29 cellular contexts compared by ENCODE assay signal in the genomic region with DNA sequence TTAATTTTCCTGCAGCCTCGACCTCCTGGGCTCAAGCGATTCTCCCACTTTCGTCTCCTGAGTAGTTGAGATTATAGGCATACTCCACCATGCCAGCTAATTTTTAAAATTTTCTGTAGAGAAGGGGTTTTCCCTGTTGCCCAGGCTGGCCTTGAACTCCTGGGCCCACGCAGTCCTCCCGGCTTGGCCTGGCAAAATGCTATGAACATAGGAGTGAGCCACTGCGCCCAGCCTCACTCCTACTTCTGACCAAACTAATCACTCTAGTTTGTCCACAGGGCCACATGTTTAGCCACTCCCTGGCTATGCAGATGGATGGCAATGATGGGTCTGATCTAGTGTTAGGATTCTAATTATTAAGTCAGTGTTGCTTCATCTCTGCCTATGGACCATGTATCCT. TPM values are rescaled to one million over a fixed set of nuclear protein-coding genes. Genes with fewer than 3 reads are reported as not detected.
DNase-seq lines count a peak whose midpoint lies in the region; ATAC-seq, FAIRE-seq and TF ChIP-seq lines count a peak whose summit lies in the region.
"Had no signal": no experiment of that assay in that cellular context is flagged by ENCODE, and none has a peak within 500 bp of the region (broad histone marks: within the 10 kb centered on the region; RNA-seq: fewer than 3 reads in every experiment).

No MANE protein-coding gene starts in this region.

- TF ChIP-seq CTCF in HepG2 (CRISPR knock-in tag; IDR thresholded peaks at IDR 0.05) (no peak), right lobe of liver (IDR thresholded peaks at IDR 0.05) (no peak)

- H3K4me3 ChIP-seq in HepG2 (replicated peaks in 1 of 3; ENCODE audit: insufficient read depth in 1 of 3, low read depth in 2 of 3, low read length in 3 of 3), result no peak overlapping the region
- H3K4me3 ChIP-seq in right lobe of liver, result no peak overlapping the region
- H3K4me3 ChIP-seq: A549; BLaER1; BLaER1 treated with 17β-estradiol and CSF1 and Interleukin-3, amounts not matched to agents 10 nM and 100 nM had no signal

- H3K4me1 ChIP-seq in HepG2 (ENCODE audit: insufficient read depth, low read length) (peaks cover 11% of the 10 kb centered on the region), right lobe of liver (no peaks in the 10 kb centered on the region)
- H3K4me1 ChIP-seq: BE2C; BLaER1; BLaER1 treated with 17β-estradiol and CSF1 and Interleukin-3, amounts not matched to agents 10 nM and 100 nM had no signal

- in situ Hi-C loops in HepG2 (cut with HindIII; ENCODE audit: extremely low pct_ligation_motif_present, low pct_unique_long_range_greater_than_20kb), result no loop called here

- H3K27ac ChIP-seq in HepG2 (ENCODE audit: extremely low read length, insufficient read depth, low read length) (no peak overlapping the region), right lobe of liver (no peak overlapping the region)
- H3K27ac ChIP-seq: 22Rv1; A549; BLaER1; BLaER1 treated with 17β-estradiol and CSF1 and Interleukin-3, amounts not matched to agents 10 nM and 100 nM; C4-2B had no signal

- H3K36me3 ChIP-seq in HepG2 (replicated peaks in 1 of 2; ENCODE audit: control insufficient read depth in 1 of 2, insufficient read depth in 2 of 2, low read length in 2 of 2) (no peaks in the 10 kb centered on the region), right lobe of liver (no peaks in the 10 kb centered on the region)
- H3K36me3 ChIP-seq: BE2C; BLaER1; BLaER1 treated with 17β-estradiol and CSF1 and Interleukin-3, amounts not matched to agents 10 nM and 100 nM had no signal

- DNase-seq in HepG2 (ENCODE audit: low spot score) (no peak), right lobe of liver (no peak)
- DNase-seq: 8988T; ACHN; AML-193; BE2C; C1 segment of cervical spinal cord; Caco-2; Calu3; CD4-positive, alpha-beta memory T cell; CD4-positive, alpha-beta T cell; CD4-positive, CD25-positive, alpha-beta regulatory T cell; CD8-positive, alpha-beta memory T cell; CD8-positive, alpha-beta T cell; COR-L47; DMS 273 treated with DMSO at 0.1 percent for 48 hours; DMS153; DMS53; DMS79; DMS79 treated with DMSO at 0.1 percent for 48 hours; DND-41; EL had no signal

- FAIRE-seq in HepG2 (lab: Jason Lieb, UNC), result no peak
- FAIRE-seq: A204.1, A549, D721Med had no signal

- intact Hi-C loops in HepG2 (cut with micrococcal nuclease; ENCODE audit: unreplicated experiment), result no loop called here
- intact Hi-C loops in right lobe of liver (cut with DNase I), result no loop called here

- no TSS peak for BruUV-seq in HepG2 (replicated peaks; lab: Mats Ljungman, UMichigan)

- H3K79me2 ChIP-seq in HepG2 (ENCODE audit: insufficient read depth, low read length), result no peaks in the 10 kb centered on the region

- H3K9ac ChIP-seq in HepG2 (ENCODE audit: insufficient read depth, low read depth, low read length), result no peak overlapping the region
- H3K9ac ChIP-seq: BLaER1; BLaER1 treated with 17β-estradiol and CSF1 and Interleukin-3, amounts not matched to agents 10 nM and 100 nM had no signal

- no peak overlapping the region for H3K4me2 ChIP-seq in HepG2 (ENCODE audit: low read depth, low read length)
- H3K4me2 ChIP-seq: A549; BLaER1; BLaER1 treated with 17β-estradiol and CSF1 and Interleukin-3, amounts not matched to agents 10 nM and 100 nM had no signal

- no peak overlapping the region for H2AFZ ChIP-seq in HepG2 (ENCODE audit: low read length)

- TF ChIP-seq RAD21 in HepG2 (CRISPR knock-in tag; IDR thresholded peaks at IDR 0.05), result no peak

- WGBS in HepG2 (ENCODE audit: low lambda C conversion rate), result 79% methylated on average over 6 of the region's 6 CpGs
- 83% methylated on average over 6 of the region's 6 CpGs for WGBS in right lobe of liver (ENCODE audit: insufficient coverage, low coverage, low lambda C conversion rate, missing lambda C conversion rate)

- H3K27me3 ChIP-seq in HepG2 (ENCODE audit: control insufficient read depth in 1 of 2, insufficient read depth in 2 of 2, low read length in 2 of 2) (no peaks in the 10 kb centered on the region), right lobe of liver (no peaks in the 10 kb centered on the region)
- H3K27me3 ChIP-seq: BE2C; BLaER1; BLaER1 treated with 17β-estradiol and CSF1 and Interleukin-3, amounts not matched to agents 10 nM and 100 nM had no signal

- H4K20me1 ChIP-seq in HepG2 (ENCODE audit: insufficient read depth, low read length), result no peaks in the 10 kb centered on the region
- H4K20me1 ChIP-seq: BLaER1; BLaER1 treated with 17β-estradiol and CSF1 and Interleukin-3, amounts not matched to agents 10 nM and 100 nM had no signal

- TF ChIP-seq POLR2A in HepG2 (IDR thresholded peaks at IDR 0.05; ENCODE audit: insufficient read depth in 1 of 2, low read depth in 2 of 2, low read length in 2 of 2) (no peak), right lobe of liver (IDR thresholded peaks at IDR 0.05) (no peak)

- ATAC-seq in HepG2 (peak; percentile 51), right lobe of liver (no peak)
- ATAC-seq: A549; CD8-positive, alpha-beta T cell had no signal

- POLR2A ChIA-PET in HepG2 (lab: Yijun Ruan, JAX), result interaction anchor here (1.1 kb wide), 1 partner anchor 32 kb away, joined by 5 read pairs; the partner anchor contains the start of genes MROH8 and RPN2

- no peaks in the 10 kb centered on the region for H3K9me3 ChIP-seq in HepG2 (ENCODE audit: low read length)
- H3K9me3 ChIP-seq in right lobe of liver, result no peaks in the 10 kb centered on the region
- H3K9me3 ChIP-seq: A549, BE2C had no signal

- TF ChIP-seq EP300 in HepG2 (IDR thresholded peaks at IDR 0.05; ENCODE audit: low read depth in 2 of 2, low read length in 2 of 2) (no peak), HepG2 (CRISPR knock-in tag; IDR thresholded peaks at IDR 0.05; ENCODE audit: borderline replicate concordance) (no peak)

- CTCF ChIA-PET in HepG2 (lab: Yijun Ruan, JAX; ENCODE audit: low intra/inter-chr PET ratio, low total read pairs), result no interaction called here

RNA-seq across cellular contexts. Expression of gene RPN2, which starts 31.9 kb away (rescaled TPM):
- 284 and 587 TPM in 2 replicates for total RNA-seq in HepG2 (2016; rRNA removed; fragmentation: Illumina TruSeq; extraction: Trizol)
- total RNA-seq in HepG2 (2016; cell fraction: cytosol; rRNA removed; fragmentation: Illumina TruSeq; extraction: Trizol; ENCODE audit: low read depth), result 65.3 and 71.8 TPM in 2 replicates
- total RNA-seq in HepG2 (2016; cell fraction: insoluble cytoplasmic fraction; rRNA removed; fragmentation: Illumina TruSeq; extraction: Trizol), result 271 and 578 TPM in 2 replicates
- total RNA-seq in HepG2 (2016; cell fraction: membrane; rRNA removed; fragmentation: Illumina TruSeq; extraction: Trizol), result 95.8 and 99.1 TPM in 2 replicates
- total RNA-seq in HepG2 (2016; cell fraction: nucleus; rRNA removed; fragmentation: Illumina TruSeq; extraction: Trizol), result 514 and 600 TPM in 2 replicates
- polyA plus RNA-seq in HepG2 (2011; rRNA removed), result 1,560 and 1,818 TPM in 2 replicates
- polyA plus RNA-seq in HepG2 (2011; cell fraction: cytosol; rRNA removed), result 1,385 TPM in 2 replicates
- polyA plus RNA-seq in HepG2 (2011; cell fraction: nucleus; rRNA removed), result 528 and 556 TPM in 2 replicates
- polyA plus RNA-seq in HepG2 (2012), result 566 and 592 TPM in 2 replicates
- polyA plus RNA-seq in HepG2 (2016; cell fraction: cytosol; fragmentation: Illumina TruSeq; extraction: Trizol; ENCODE audit: low read depth), result 52.7 and 53.5 TPM in 2 replicates
- 324 and 345 TPM in 2 replicates for polyA plus RNA-seq in HepG2 (2016; cell fraction: insoluble cytoplasmic fraction; fragmentation: Illumina TruSeq; extraction: Trizol; ENCODE audit: low read depth)
- polyA plus RNA-seq in HepG2 (2016; cell fraction: membrane; fragmentation: Illumina TruSeq; extraction: Trizol; ENCODE audit: low read depth), result 79.9 and 84.4 TPM in 2 replicates
- 808 and 883 TPM in 2 replicates for polyA plus RNA-seq in HepG2 (2016; cell fraction: nucleus; fragmentation: Illumina TruSeq; extraction: Trizol; ENCODE audit: insufficient read depth, low read depth)
- polyA minus RNA-seq in HepG2 (2011; rRNA and poly(A)+ RNA removed; ENCODE audit: low replicate concordance), result 817 and 1,556 TPM in 2 replicates
- polyA minus RNA-seq in HepG2 (2011; cell fraction: cytosol; rRNA and poly(A)+ RNA removed), result 735 and 849 TPM in 2 replicates
- polyA minus RNA-seq in HepG2 (2011; cell fraction: nucleus; rRNA and poly(A)+ RNA removed), result 241 and 296 TPM in 2 replicates
- 100 to 1,000 TPM in 5 of 6 experiments, 10 to 100 TPM in 1; 91.7 to 188 (median 148) TPM for total RNA-seq in right lobe of liver

RNA-seq across cellular contexts. Expression of gene MROH8, which starts 32.1 kb away (rescaled TPM):
- total RNA-seq in HepG2 (2016; rRNA removed; fragmentation: Illumina TruSeq; extraction: Trizol) (5.5 and 6.1 TPM in 2 replicates), right lobe of liver (1 to 10 TPM; 1.1 to 5.2 (median 2.2) TPM)
- 3.0 TPM in 2 replicates for total RNA-seq in HepG2 (2016; cell fraction: cytosol; rRNA removed; fragmentation: Illumina TruSeq; extraction: Trizol; ENCODE audit: low read depth)
- total RNA-seq in HepG2 (2016; cell fraction: insoluble cytoplasmic fraction; rRNA removed; fragmentation: Illumina TruSeq; extraction: Trizol), result 5.5 TPM in 2 replicates
- total RNA-seq in HepG2 (2016; cell fraction: membrane; rRNA removed; fragmentation: Illumina TruSeq; extraction: Trizol), result 3.6 and 4.2 TPM in 2 replicates
- total RNA-seq in HepG2 (2016; cell fraction: nucleus; rRNA removed; fragmentation: Illumina TruSeq; extraction: Trizol), result 5.8 and 6.6 TPM in 2 replicates
- 2.6 and 3.1 TPM in 2 replicates for polyA plus RNA-seq in HepG2 (2011; rRNA removed)
- polyA plus RNA-seq in HepG2 (2011; cell fraction: cytosol; rRNA removed), result 2.7 and 3.2 TPM in 2 replicates
- 4.4 and 5.1 TPM in 2 replicates for polyA plus RNA-seq in HepG2 (2011; cell fraction: nucleus; rRNA removed)
- polyA plus RNA-seq in HepG2 (2012), result 4.1 and 4.8 TPM in 2 replicates
- polyA plus RNA-seq in HepG2 (2016; cell fraction: cytosol; fragmentation: Illumina TruSeq; extraction: Trizol; ENCODE audit: low read depth), result 1.9 and 2.2 TPM in 2 replicates
- polyA plus RNA-seq in HepG2 (2016; cell fraction: insoluble cytoplasmic fraction; fragmentation: Illumina TruSeq; extraction: Trizol; ENCODE audit: low read depth), result 5.6 and 6.7 TPM in 2 replicates
- polyA plus RNA-seq in HepG2 (2016; cell fraction: membrane; fragmentation: Illumina TruSeq; extraction: Trizol; ENCODE audit: low read depth), result 3.7 and 4.5 TPM in 2 replicates
- 5.9 and 6.7 TPM in 2 replicates for polyA plus RNA-seq in HepG2 (2016; cell fraction: nucleus; fragmentation: Illumina TruSeq; extraction: Trizol; ENCODE audit: insufficient read depth, low read depth)
- 0.77 and 2.5 TPM in 2 replicates for polyA minus RNA-seq in HepG2 (2011; rRNA and poly(A)+ RNA removed; ENCODE audit: low replicate concordance)
- 0.62 and 1.6 TPM in 2 replicates for polyA minus RNA-seq in HepG2 (2011; cell fraction: cytosol; rRNA and poly(A)+ RNA removed)
- polyA minus RNA-seq in HepG2 (2011; cell fraction: nucleus; rRNA and poly(A)+ RNA removed), result 7.2 and 10.6 TPM in 2 replicates

RNA-seq across cellular contexts. Expression of gene RBL1, which starts 51.5 kb away (rescaled TPM):
- 25.9 and 27.5 TPM in 2 replicates for total RNA-seq in HepG2 (2016; rRNA removed; fragmentation: Illumina TruSeq; extraction: Trizol)
- 42.0 and 44.0 TPM in 2 replicates for total RNA-seq in HepG2 (2016; cell fraction: cytosol; rRNA removed; fragmentation: Illumina TruSeq; extraction: Trizol; ENCODE audit: low read depth)
- total RNA-seq in HepG2 (2016; cell fraction: insoluble cytoplasmic fraction; rRNA removed; fragmentation: Illumina TruSeq; extraction: Trizol), result 24.2 and 27.7 TPM in 2 replicates
- total RNA-seq in HepG2 (2016; cell fraction: membrane; rRNA removed; fragmentation: Illumina TruSeq; extraction: Trizol), result 15.8 and 18.1 TPM in 2 replicates
- total RNA-seq in HepG2 (2016; cell fraction: nucleus; rRNA removed; fragmentation: Illumina TruSeq; extraction: Trizol), result 32.1 and 40.4 TPM in 2 replicates
- 4.4 and 6.0 TPM in 2 replicates for polyA plus RNA-seq in HepG2 (2011; rRNA removed)
- 2.9 and 3.4 TPM in 2 replicates for polyA plus RNA-seq in HepG2 (2011; cell fraction: cytosol; rRNA removed)
- polyA plus RNA-seq in HepG2 (2011; cell fraction: nucleus; rRNA removed), result 4.2 and 6.8 TPM in 2 replicates
- polyA plus RNA-seq in HepG2 (2012), result 3.7 and 7.6 TPM in 2 replicates
- polyA plus RNA-seq in HepG2 (2016; cell fraction: cytosol; fragmentation: Illumina TruSeq; extraction: Trizol; ENCODE audit: low read depth), result 0.89 TPM in 2 replicates
- 14.5 and 15.0 TPM in 2 replicates for polyA plus RNA-seq in HepG2 (2016; cell fraction: insoluble cytoplasmic fraction; fragmentation: Illumina TruSeq; extraction: Trizol; ENCODE audit: low read depth)
- 2.6 and 2.7 TPM in 2 replicates for polyA plus RNA-seq in HepG2 (2016; cell fraction: membrane; fragmentation: Illumina TruSeq; extraction: Trizol; ENCODE audit: low read depth)
- 18.1 and 20.7 TPM in 2 replicates for polyA plus RNA-seq in HepG2 (2016; cell fraction: nucleus; fragmentation: Illumina TruSeq; extraction: Trizol; ENCODE audit: insufficient read depth, low read depth)
- polyA minus RNA-seq in HepG2 (2011; rRNA and poly(A)+ RNA removed; ENCODE audit: low replicate concordance), result 16.9 and 19.2 TPM in 2 replicates
- polyA minus RNA-seq in HepG2 (2011; cell fraction: cytosol; rRNA and poly(A)+ RNA removed), result 10.9 and 13.3 TPM in 2 replicates
- polyA minus RNA-seq in HepG2 (2011; cell fraction: nucleus; rRNA and poly(A)+ RNA removed), result 27.9 and 29.1 TPM in 2 replicates
- total RNA-seq in right lobe of liver, result 1 to 10 TPM; 1.8 to 3.9 (median 2.2) TPM
